Comparison of ENCODE assay signal across 14 cellular contexts in the genomic region with DNA sequence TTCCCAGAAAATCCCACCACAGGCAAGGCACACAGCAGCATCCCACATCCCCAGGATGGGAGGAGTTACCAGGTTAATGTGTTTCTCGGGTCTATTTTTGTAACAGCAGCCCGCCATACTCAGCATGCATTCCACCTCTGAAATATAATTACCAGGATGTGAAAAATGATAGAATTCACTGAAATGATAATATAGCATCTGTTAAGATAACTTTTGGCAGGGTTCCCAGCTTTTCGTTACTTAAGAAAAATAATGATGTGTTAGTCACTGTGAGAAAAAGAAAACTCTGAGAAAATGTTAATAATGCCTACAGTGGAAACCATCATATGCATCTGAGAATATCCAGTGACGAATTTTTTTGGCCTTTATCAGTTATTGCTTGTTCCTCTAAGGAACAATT.
DNase-seq lines count a peak whose midpoint lies in the region; ATAC-seq and TF ChIP-seq lines count a peak whose summit lies in the region.
"Had no signal": no experiment of that assay in that cellular context is flagged by ENCODE, and none has a peak within 500 bp of the region (broad histone marks: within the 10 kb centered on the region; RNA-seq: fewer than 3 reads in every experiment).

No MANE protein-coding gene starts in this region.

- H3K27ac ChIP-seq in IMR-90 (ENCODE audit: insufficient read depth, low read length) (no peak overlapping the region), fibroblast of lung (ENCODE audit: insufficient read depth, low read length) (no peak overlapping the region)
- H3K27ac ChIP-seq: right lobe of liver had no signal

- H2AK9ac ChIP-seq in IMR-90 (replicated peaks; ENCODE audit: low read depth, low read length, poor library complexity): no peak overlapping the region

- H4K91ac ChIP-seq in IMR-90 (ENCODE audit: insufficient read depth, low read depth, low read length): no peak overlapping the region

- TF ChIP-seq RAD21 in IMR-90 (IDR thresholded peaks at IDR 0.05; ENCODE audit: low read length): no peak

- no peak overlapping the region for H3K4me3 ChIP-seq in IMR-90 (ENCODE audit: insufficient read depth, low read depth, low read length)
- no peak overlapping the region for H3K4me3 ChIP-seq in fibroblast of lung (replicated peaks in 1 of 4; ENCODE audit: control extremely low read depth in 1 of 4, insufficient read depth in 1 of 4, low read depth in 3 of 4, low read length in 4 of 4)
- H3K4me3 ChIP-seq: right lobe of liver had no signal

- DNase-seq in IMR-90: peak; percentile 37
- peak; percentile 94 for DNase-seq in NCI-H69 (lab: John Stamatoyannopoulos, UW)
- DNase-seq in fibroblast of lung (ENCODE audit: low read depth in 2 of 2): peak; percentile 78 to 93
- peak; percentile 0 for DNase-seq in renal cortical epithelial cell (ENCODE audit: low read depth)
- DNase-seq in activated CD4-positive, alpha-beta T cell treated with anti-CD3 and anti-CD28 coated beads, Interleukin-2, amount 50 U/mL, for 48 hours: no peak
- DNase-seq in HEK293T (ENCODE audit: extremely low spot score): no peak
- no peak for DNase-seq in ecto neural progenitor cell (ENCODE audit: low spot score)
- DNase-seq: CD8-positive, alpha-beta memory T cell; hippocampal formation; natural killer cell; NCI-H510A treated with DMSO at 0.1 percent for 48 hours; right lobe of liver; stimulated activated naive B cell treated with anti-CD40 and anti-IgM and Interleukin-4, amounts not matched to agents 10 μg/mL and 1 μg/mL and 100 μg/mL, for 72 hours; T-helper 9 cell had no signal

- no peaks in the 10 kb centered on the region for H3K27me3 ChIP-seq in IMR-90 (ENCODE audit: control insufficient read depth, insufficient read depth, low read length)
- H3K27me3 ChIP-seq in fibroblast of lung (ENCODE audit: control insufficient read depth, insufficient read depth, low read length): no peaks in the 10 kb centered on the region
- H3K27me3 ChIP-seq: right lobe of liver had no signal

- intact Hi-C loops in IMR-90 (cut with micrococcal nuclease): no loop called here

- H3K9ac ChIP-seq in IMR-90 (ENCODE audit: low read depth, low read length): no peak overlapping the region
- H3K9ac ChIP-seq in fibroblast of lung (ENCODE audit: insufficient read depth, low read length): no peak overlapping the region

- peaks cover 2% of the 10 kb centered on the region for H3K9me3 ChIP-seq in IMR-90 (ENCODE audit: control insufficient read depth, insufficient read depth, low read length)
- no peaks in the 10 kb centered on the region for H3K9me3 ChIP-seq in fibroblast of lung (ENCODE audit: control insufficient read depth, insufficient read depth, low read depth, low read length)
- H3K9me3 ChIP-seq: right lobe of liver had no signal

- H4K20me1 ChIP-seq in IMR-90 (ENCODE audit: insufficient read depth, low read length): no peaks in the 10 kb centered on the region
- H4K20me1 ChIP-seq in fibroblast of lung (ENCODE audit: control insufficient read depth, extremely low read depth, insufficient read depth, low read length): no peaks in the 10 kb centered on the region

- H3K56ac ChIP-seq in IMR-90 (ENCODE audit: extremely low read depth, insufficient read depth, low read length): no peak overlapping the region

- no peak overlapping the region for H2BK15ac ChIP-seq in IMR-90 (ENCODE audit: low read depth, low read length)

- no peak overlapping the region for H2BK20ac ChIP-seq in IMR-90 (ENCODE audit: low read depth, low read length)

- no CpG with 5 or more reads among the region's 4 CpGs for WGBS in IMR-90 (ENCODE audit: extremely low coverage in 2 of 2, insufficient read length in 1 of 2), 2 experiments

- no peak overlapping the region for H4K8ac ChIP-seq in IMR-90 (ENCODE audit: low read depth in 2 of 2, low read length in 2 of 2)

- H3K4me2 ChIP-seq in IMR-90 (ENCODE audit: low read depth, low read length): no peak overlapping the region
- no peak overlapping the region for H3K4me2 ChIP-seq in fibroblast of lung (ENCODE audit: extremely low read depth, insufficient read depth, low read length)

- TF ChIP-seq CTCF in IMR-90 (conservative IDR thresholded peaks at IDR 0.05; ENCODE audit: low read depth, low read length) (no peak), fibroblast of lung (conservative IDR thresholded peaks at IDR 0.05 in 1 of 2, IDR thresholded peaks at IDR 0.05 in 1 of 2; ENCODE audit: low read depth in 1 of 2, low read length in 2 of 2) (no peak)

- H3K79me1 ChIP-seq in IMR-90 (ENCODE audit: low read depth in 1 of 2, low read length in 2 of 2): no peaks in the 10 kb centered on the region

- no peaks in the 10 kb centered on the region for H3K79me2 ChIP-seq in fibroblast of lung (ENCODE audit: control insufficient read depth, insufficient read depth, low read length)

- no peak overlapping the region for H2BK120ac ChIP-seq in IMR-90 (ENCODE audit: low read depth, low read length)

- ATAC-seq in IMR-90 (ENCODE audit: low read depth): no peak; the same call in 1 of the 2 replicates
- ATAC-seq: natural killer cell; right lobe of liver; stimulated activated naive B cell treated with anti-CD40 and anti-IgM and Interleukin-4, amounts not matched to agents 10 μg/mL and 1 μg/mL and 100 μg/mL, for 72 hours had no signal

- BruUV-seq in IMR-90 (replicated peaks; lab: Mats Ljungman, UMichigan): no TSS peak

- H3K4ac ChIP-seq in IMR-90 (ENCODE audit: low read depth, low read length): no peak overlapping the region

- no peaks in the 10 kb centered on the region for H3K9me1 ChIP-seq in IMR-90 (ENCODE audit: insufficient read depth, low read length)

- CTCF ChIA-PET in IMR-90 (lab: Yijun Ruan, JAX): no interaction called here
- CTCF ChIA-PET in HEK293T (lab: Yijun Ruan, JAX): no interaction called here

- H3K4me1 ChIP-seq in IMR-90 (ENCODE audit: control insufficient read depth, insufficient read depth, low read length) (no peaks in the 10 kb centered on the region), fibroblast of lung (ENCODE audit: control insufficient read depth, extremely low read depth, insufficient read depth, low read length) (no peaks in the 10 kb centered on the region)
- H3K4me1 ChIP-seq: right lobe of liver had no signal

- TF ChIP-seq POLR2A in IMR-90 (IDR thresholded peaks at IDR 0.05; ENCODE audit: low read depth, low read length): no peak

- in situ Hi-C loops in IMR-90 (cut with MboI; ENCODE audit: low sequenced_read_pairs): no loop called here

- dilution Hi-C loops in IMR-90 (cut with HindIII; ENCODE audit: low sequenced_read_pairs, unreplicated experiment): no loop called here

- POLR2A ChIA-PET in IMR-90 (lab: Charles Lee; ENCODE audit: unreplicated experiment): no interaction called here
- POLR2A ChIA-PET in HEK293T (lab: Yijun Ruan, JAX): no interaction called here

- no peak overlapping the region for H2AFZ ChIP-seq in IMR-90 (replicated peaks; ENCODE audit: low read length, poor library complexity)
- H2AFZ ChIP-seq in fibroblast of lung (ENCODE audit: low read length): no peak overlapping the region

- no peak overlapping the region for H3K23ac ChIP-seq in IMR-90 (ENCODE audit: low read depth, low read length)

- no peak overlapping the region for H3K14ac ChIP-seq in IMR-90 (replicated peaks; ENCODE audit: low read depth, low read length)

- H3K36me3 ChIP-seq in IMR-90 (ENCODE audit: control insufficient read depth, insufficient read depth, low read length) (no peaks in the 10 kb centered on the region), fibroblast of lung (ENCODE audit: control insufficient read depth, insufficient read depth, low read length) (no peaks in the 10 kb centered on the region)
- H3K36me3 ChIP-seq: right lobe of liver had no signal

- no peak overlapping the region for H2AK5ac ChIP-seq in IMR-90 (ENCODE audit: low read depth, low read length)

- H4K5ac ChIP-seq in IMR-90 (ENCODE audit: low read depth, low read length): no peak overlapping the region

- H3K18ac ChIP-seq in IMR-90 (ENCODE audit: low read depth, low read length): no peak overlapping the region

- no peak overlapping the region for H2BK5ac ChIP-seq in IMR-90 (ENCODE audit: low read depth, low read length, poor library complexity, severe bottlenecking)

TF ChIP-seq in IMR-90, 13 proteins besides CTCF, POLR2A, EP300 and RAD21:
- TF ChIP-seq MXI1 (IDR thresholded peaks at IDR 0.05; ENCODE audit: borderline replicate concordance, low read depth, low read length): no peak
- no peak for TF ChIP-seq SMC3 (IDR thresholded peaks at IDR 0.05; ENCODE audit: low read depth, low read length)
- no peak for TF ChIP-seq RFX5 (IDR thresholded peaks at IDR 0.05; ENCODE audit: low read depth, low read length)
- TF ChIP-seq, protein P1, sequence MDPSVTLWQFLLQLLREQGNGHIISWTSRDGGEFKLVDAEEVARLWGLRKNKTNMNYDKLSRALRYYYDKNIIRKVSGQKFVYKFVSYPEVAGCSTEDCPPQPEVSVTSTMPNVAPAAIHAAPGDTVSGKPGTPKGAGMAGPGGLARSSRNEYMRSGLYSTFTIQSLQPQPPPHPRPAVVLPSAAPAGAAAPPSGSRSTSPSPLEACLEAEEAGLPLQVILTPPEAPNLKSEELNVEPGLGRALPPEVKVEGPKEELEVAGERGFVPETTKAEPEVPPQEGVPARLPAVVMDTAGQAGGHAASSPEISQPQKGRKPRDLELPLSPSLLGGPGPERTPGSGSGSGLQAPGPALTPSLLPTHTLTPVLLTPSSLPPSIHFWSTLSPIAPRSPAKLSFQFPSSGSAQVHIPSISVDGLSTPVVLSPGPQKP (IDR thresholded peaks at IDR 0.05; ENCODE audit: borderline replicate concordance, low read depth, low read length): no peak

TF ChIP-seq in HEK293T, 16 proteins besides CTCF, POLR2A, EP300 and RAD21 (continues in another document):
- TF ChIP-seq SUZ12 (IDR thresholded peaks at IDR 0.05): no peak
- TF ChIP-seq FOXA1 (IDR thresholded peaks at IDR 0.05): no peak
- no peak for TF ChIP-seq HDGF (IDR thresholded peaks at IDR 0.05; ENCODE audit: borderline replicate concordance)
- no peak for TF ChIP-seq ZNF384 (IDR thresholded peaks at IDR 0.05)
- TF ChIP-seq, protein P2, sequence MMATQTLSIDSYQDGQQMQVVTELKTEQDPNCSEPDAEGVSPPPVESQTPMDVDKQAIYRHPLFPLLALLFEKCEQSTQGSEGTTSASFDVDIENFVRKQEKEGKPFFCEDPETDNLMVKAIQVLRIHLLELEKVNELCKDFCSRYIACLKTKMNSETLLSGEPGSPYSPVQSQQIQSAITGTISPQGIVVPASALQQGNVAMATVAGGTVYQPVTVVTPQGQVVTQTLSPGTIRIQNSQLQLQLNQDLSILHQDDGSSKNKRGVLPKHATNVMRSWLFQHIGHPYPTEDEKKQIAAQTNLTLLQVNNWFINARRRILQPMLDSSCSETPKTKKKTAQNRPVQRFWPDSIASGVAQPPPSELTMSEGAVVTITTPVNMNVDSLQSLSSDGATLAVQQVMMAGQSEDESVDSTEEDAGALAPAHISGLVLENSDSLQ (IDR thresholded peaks at IDR 0.05): no peak
- TF ChIP-seq ELF4 (IDR thresholded peaks at IDR 0.05): no peak
- TF ChIP-seq FOXM1 (IDR thresholded peaks at IDR 0.05; ENCODE audit: borderline replicate concordance): no peak
- no peak for TF ChIP-seq NFRKB (IDR thresholded peaks at IDR 0.05)
- no peak for TF ChIP-seq FOXK2 (IDR thresholded peaks at IDR 0.05)
- TF ChIP-seq TARDBP (IDR thresholded peaks at IDR 0.05): no peak
- TF ChIP-seq ARNT (IDR thresholded peaks at IDR 0.05): no peak
- no peak for TF ChIP-seq L3MBTL2 (conservative IDR thresholded peaks at IDR 0.05)
- no peak for TF ChIP-seq SP1 (IDR thresholded peaks at IDR 0.05)

Comparison
In these comparisons a context has a peak if more than half of its experiments do, and no peak if none do; other contexts are left out.
1. DNase-seq: peak in IMR-90 (single experiment), NCI-H69 (single experiment), fibroblast of lung (2 of 2) and renal cortical epithelial cell (single experiment); none in activated CD4-positive, alpha-beta T cell treated with anti-CD3 and anti-CD28 coated beads, Interleukin-2, amount 50 U/mL, for 48 hours (0 of 2), HEK293T (single experiment) and ecto neural progenitor cell (single experiment).